1 cellular context compared by ENCODE assay signal in genomic region chrX:103685396-103685795, GRCh38.
TF ChIP-seq lines count a peak whose summit lies in the region.

No MANE protein-coding gene starts in this region.

TF ChIP-seq in HepG2, 621 proteins besides CTCF, POLR2A, EP300 and RAD21:
- peak; percentile 17 for TF ChIP-seq HNRNPK (IDR thresholded peaks at IDR 0.05; ENCODE audit: low read depth, low read length, poor library complexity, severe bottlenecking)
- TF ChIP-seq RBFOX2 (IDR thresholded peaks at IDR 0.05; ENCODE audit: low read depth, low read length), result peak; percentile 17; the same call in 1 of the 2 replicates
- no peak for TF ChIP-seq ZNF704 (CRISPR knock-in tag; IDR thresholded peaks at IDR 0.05; ENCODE audit: borderline replicate concordance)
